ENCODE assay signal across 8 cellular contexts in genomic region chr3:42072930-42073329, GRCh38. TPM values are rescaled to one million over a fixed set of nuclear protein-coding genes. Genes with fewer than 3 reads are reported as not detected.
A peak's percentile ranks its signal among the peaks of the same experiment; 100 is the strongest.
DNase-seq lines count a peak whose midpoint lies in the region; ATAC-seq, FAIRE-seq and TF ChIP-seq lines count a peak whose summit lies in the region.

No MANE protein-coding gene starts in this region.

- no peak for DNase-seq in RWPE2 (ENCODE audit: low spot score)
- DNase-seq in glutamatergic neuron, result no peak
- no peak for DNase-seq in psoas muscle
- no peak for DNase-seq in NCI-H748 treated with DMSO at 0.1 percent for 48 hours (lab: John Stamatoyannopoulos, UW)
- no peak for DNase-seq in SIG-M5 treated with dmso at 0.1 percent for 504 hours (lab: John Stamatoyannopoulos, UW; ENCODE audit: unreplicated experiment)
- no peak for DNase-seq in DMS 273 (lab: John Stamatoyannopoulos, UW; ENCODE audit: unreplicated experiment)
- no peak for DNase-seq in urothelium cell line (ENCODE audit: low spot score)

- no peak for ATAC-seq in RWPE2 (ENCODE audit: low read depth)
- ATAC-seq in psoas muscle, result no peak

- H3K4me3 Mint-ChIP-seq in glutamatergic neuron (ENCODE audit: unreplicated experiment), result peak overlapping the region; percentile 68

- TF ChIP-seq CTCF in C4-2B (conservative IDR thresholded peaks at IDR 0.05) (no peak), RWPE2 (IDR thresholded peaks at IDR 0.05; ENCODE audit: poor library complexity, severe bottlenecking) (no peak), glutamatergic neuron (IDR thresholded peaks at IDR 0.05; ENCODE audit: partially characterized antibody, unreplicated experiment) (no peak), psoas muscle (IDR thresholded peaks at IDR 0.05) (no peak)

- H3K36me3 ChIP-seq in RWPE2 (ENCODE audit: low read depth), result no peaks in the 10 kb centered on the region
- H3K36me3 ChIP-seq in psoas muscle (ENCODE audit: insufficient read depth in 1 of 2, low read depth in 1 of 2), result no peaks in the 10 kb centered on the region

- H3K27me3 Mint-ChIP-seq in glutamatergic neuron (ENCODE audit: unreplicated experiment), result peaks cover 12% of the 10 kb centered on the region

- peaks cover 48% of the 10 kb centered on the region for H3K4me1 Mint-ChIP-seq in glutamatergic neuron (ENCODE audit: low read depth, unreplicated experiment)

- WGBS in psoas muscle, 3 donors, result 12 to 19% (median 12%) methylated on average over 8 of the region's 8 CpGs

- H3K4me1 ChIP-seq in RWPE2 (ENCODE audit: insufficient read depth, poor library complexity, severe bottlenecking), result peaks cover 28% of the 10 kb centered on the region
- H3K4me1 ChIP-seq in psoas muscle, result peaks cover 75% of the 10 kb centered on the region

- intact Hi-C loops in psoas muscle (cut with DNase I), result loop anchor here in 1 of 2 donors (5.0 kb wide), 1 partner anchor 51 kb away; no protein-coding TSS in a partner anchor

- H3K27me3 ChIP-seq in RWPE2 (ENCODE audit: insufficient read depth, poor library complexity, severe bottlenecking) (no peaks in the 10 kb centered on the region), psoas muscle (ENCODE audit: insufficient read depth in 3 of 3, low read length in 2 of 3) (no peaks in the 10 kb centered on the region)

- no peak for FAIRE-seq in urothelium cell line (lab: Jason Lieb, UNC)

- H3K27ac ChIP-seq in C4-2B (peak overlapping the region; percentile 76), RWPE2 (ENCODE audit: poor library complexity, severe bottlenecking) (peak overlapping the region; percentile 78), psoas muscle (peak overlapping the region; percentile 95)

- peaks cover 4% of the 10 kb centered on the region for H3K36me3 Mint-ChIP-seq in glutamatergic neuron (ENCODE audit: unreplicated experiment)

- peak overlapping the region; percentile 69 for H3K27ac Mint-ChIP-seq in glutamatergic neuron (ENCODE audit: unreplicated experiment)

- H3K4me3 ChIP-seq in RWPE2 (ENCODE audit: severe bottlenecking), result no peak overlapping the region
- peak overlapping the region; percentile 59 for H3K4me3 ChIP-seq in psoas muscle

- peaks cover 1% of the 10 kb centered on the region for H3K9me3 ChIP-seq in RWPE2 (ENCODE audit: severe bottlenecking)
- H3K9me3 ChIP-seq in psoas muscle, result no peaks in the 10 kb centered on the region

- peaks cover 22% of the 10 kb centered on the region for H3K9me3 Mint-ChIP-seq in glutamatergic neuron (ENCODE audit: unreplicated experiment)

RNA-seq across cellular contexts. Expression of gene TRAK1, which starts 18.2 kb away (rescaled TPM):
- total RNA-seq in glutamatergic neuron (ENCODE audit: unreplicated experiment) (308 TPM), psoas muscle (100 to 1,000 TPM in 3 of 4 donors, 10 to 100 TPM in 1; 94.8 to 128 (median 120) TPM)
- 10 to 100 TPM; 30.8 to 68.2 (median 45.2) TPM for polyA plus RNA-seq in psoas muscle
